14 cellular contexts compared by ENCODE assay signal in genomic region chr1:43971336-43971980, GRCh38. TPM values are rescaled to one million over a fixed set of nuclear protein-coding genes. Genes with fewer than 3 reads are reported as not detected.
A peak's percentile ranks its signal among the peaks of the same experiment; 100 is the strongest.
DNase-seq lines count a peak whose midpoint lies in the region; ATAC-seq and TF ChIP-seq lines count a peak whose summit lies in the region.
"Had no signal": no experiment of that assay in that cellular context is flagged by ENCODE, and none has a peak within 500 bp of the region (broad histone marks: within the 10 kb centered on the region; RNA-seq: fewer than 3 reads in every experiment).

No MANE protein-coding gene starts in this region.

- H3K27me3 Mint-ChIP-seq in activated T-cell treated with anti-CD3 and anti-CD28 coated beads, Interleukin-2, amount 50 U/mL, for 24 hours: no peaks in the 10 kb centered on the region
- H3K27me3 Mint-ChIP-seq in central memory CD8-positive, alpha-beta T cell: no peaks in the 10 kb centered on the region

- peaks cover 38% of the 10 kb centered on the region for H3K79me2 ChIP-seq in MM.1S (ENCODE audit: low read length)

- H3K4me1 ChIP-seq in MM.1S (ENCODE audit: low read length) (peaks cover 27% of the 10 kb centered on the region), gastrocnemius medialis (peaks cover 33 to 52% of the 10 kb centered on the region in 2 donors)

- no peak overlapping the region for H3K4me3 ChIP-seq in MM.1S (ENCODE audit: low read length)
- H3K4me3 ChIP-seq in gastrocnemius medialis: peak overlapping the region in 2 of 4 donors; percentile 86 to 91
- H3K4me3 ChIP-seq in brain microvascular endothelial cell (ENCODE audit: low read depth, low read length): no peak overlapping the region
- H3K4me3 ChIP-seq: upper lobe of right lung had no signal

- peak overlapping the region; percentile 99 for H3K4me2 ChIP-seq in MM.1S (ENCODE audit: low read depth, low read length)

- in situ Hi-C loops in gastrocnemius medialis (cut with MboI; ENCODE audit: low sequenced_read_pairs in 4 of 4): no loop called here
- in situ Hi-C loops in brain microvascular endothelial cell (cut with HindIII; ENCODE audit: low pct_ligation_motif_present, low sequenced_read_pairs): no loop called here

- no peaks in the 10 kb centered on the region for H3K36me3 ChIP-seq in MM.1S (replicated peaks; ENCODE audit: insufficient read depth, low read length)
- H3K36me3 ChIP-seq in gastrocnemius medialis: peaks cover 0 to 31% of the 10 kb centered on the region in 2 donors
- H3K36me3 ChIP-seq in brain microvascular endothelial cell (replicated peaks): peaks cover 4% of the 10 kb centered on the region

- TF ChIP-seq CTCF in MM.1S (IDR thresholded peaks at IDR 0.05; ENCODE audit: low read length) (no peak), gastrocnemius medialis (IDR thresholded peaks at IDR 0.05 in 4 of 5, conservative IDR thresholded peaks at IDR 0.05 in 1 of 5) (no peak), brain microvascular endothelial cell (IDR thresholded peaks at IDR 0.05; ENCODE audit: low read depth, low read length, missing control alignments) (no peak)

- H2AFZ ChIP-seq in MM.1S (ENCODE audit: low read length): no peak overlapping the region

- H3K9me2 ChIP-seq in MM.1S (replicated peaks; ENCODE audit: insufficient read depth, low read length): no peaks in the 10 kb centered on the region

- H3K9me3 ChIP-seq in MM.1S (replicated peaks; ENCODE audit: insufficient read depth, low read length) (no peaks in the 10 kb centered on the region), gastrocnemius medialis (no peaks in the 10 kb centered on the region)
- H3K9me3 ChIP-seq: upper lobe of right lung had no signal

- H3K27ac ChIP-seq in MM.1S (ENCODE audit: low read length): no peak overlapping the region
- peak overlapping the region; percentile 91 to 98 (median 96) for H3K27ac ChIP-seq in gastrocnemius medialis
- no peak overlapping the region for H3K27ac ChIP-seq in brain microvascular endothelial cell
- H3K27ac ChIP-seq: upper lobe of right lung had no signal

- intact Hi-C loops in gastrocnemius medialis (cut with DNase I; ENCODE audit: low total_unique reads): loop anchor here (10.0 kb wide), 1 partner anchor 383 kb away; the partner anchor contains the start of gene ERI3

- H3K27ac Mint-ChIP-seq in activated T-cell treated with anti-CD3 and anti-CD28 coated beads, Interleukin-2, amount 50 U/mL, for 24 hours: no peak overlapping the region
- H3K27ac Mint-ChIP-seq in central memory CD8-positive, alpha-beta T cell (ENCODE audit: low read depth): no peak overlapping the region

- ATAC-seq in central memory CD8-positive, alpha-beta T cell (replicated peaks; ENCODE audit: extremely low read depth, poor library complexity, severe bottlenecking): no peak
- ATAC-seq in gastrocnemius medialis: peak in 1 of 2 donors; percentile 10
- ATAC-seq: upper lobe of right lung had no signal

- H3K4me3 Mint-ChIP-seq in activated T-cell treated with anti-CD3 and anti-CD28 coated beads, Interleukin-2, amount 50 U/mL, for 24 hours: peak overlapping the region; percentile 99
- H3K4me3 Mint-ChIP-seq in central memory CD8-positive, alpha-beta T cell: peak overlapping the region; percentile 80

- H3K9me3 Mint-ChIP-seq in activated T-cell treated with anti-CD3 and anti-CD28 coated beads, Interleukin-2, amount 50 U/mL, for 24 hours: no peaks in the 10 kb centered on the region
- no peaks in the 10 kb centered on the region for H3K9me3 Mint-ChIP-seq in central memory CD8-positive, alpha-beta T cell

- peaks cover 3% of the 10 kb centered on the region; the same call in 1 of the 2 replicates for H4K20me1 ChIP-seq in MM.1S (ENCODE audit: insufficient read depth, low read length)

- H3K27me3 ChIP-seq in MM.1S (replicated peaks; ENCODE audit: insufficient read depth, low read length): no peaks in the 10 kb centered on the region
- H3K27me3 ChIP-seq in gastrocnemius medialis: no peaks in the 10 kb centered on the region
- no peaks in the 10 kb centered on the region for H3K27me3 ChIP-seq in brain microvascular endothelial cell (replicated peaks)
- H3K27me3 ChIP-seq: upper lobe of right lung had no signal

- H3K9ac ChIP-seq in MM.1S (ENCODE audit: low read length): no peak overlapping the region

- H3K36me3 Mint-ChIP-seq in activated T-cell treated with anti-CD3 and anti-CD28 coated beads, Interleukin-2, amount 50 U/mL, for 24 hours (ENCODE audit: low read depth): peaks cover 75% of the 10 kb centered on the region
- H3K36me3 Mint-ChIP-seq in central memory CD8-positive, alpha-beta T cell (ENCODE audit: insufficient read depth): peaks cover 7% of the 10 kb centered on the region

- H3F3A ChIP-seq in MM.1S (ENCODE audit: insufficient read depth, low read length): peaks cover 14% of the 10 kb centered on the region

- TF ChIP-seq POLR2A in gastrocnemius medialis (IDR thresholded peaks at IDR 0.05): no peak

- H3K4me1 Mint-ChIP-seq in activated T-cell treated with anti-CD3 and anti-CD28 coated beads, Interleukin-2, amount 50 U/mL, for 24 hours (ENCODE audit: low read depth): peaks cover 43% of the 10 kb centered on the region
- H3K4me1 Mint-ChIP-seq in central memory CD8-positive, alpha-beta T cell: peaks cover 35% of the 10 kb centered on the region

- DNase-seq in activated T-cell treated with anti-CD3 and anti-CD28 coated beads, Interleukin-2, amount 50 U/mL, for 24 hours: no peak
- DNase-seq in activated T-cell treated with anti-CD3 and anti-CD28 coated beads for 4 hours (no peak), MM.1S (no peak), gastrocnemius medialis (peak; percentile 54 to 89), NCI-H226 (no peak), brain microvascular endothelial cell (no peak)
- no peak for DNase-seq in central memory CD8-positive, alpha-beta T cell (ENCODE audit: low spot score in 2 of 2)
- DNase-seq in stimulated activated naive CD4-positive, alpha-beta T cell treated with Interleukin-2 at 50 U/mL for 16 hours (lab: John Stamatoyannopoulos, UW): no peak
- DNase-seq: effector memory CD4-positive, alpha-beta T cell; KG1; midbrain; NCI-H1694 treated with DMSO at 0.1 percent for 48 hours; NCI-H69; upper lobe of right lung had no signal

RNA-seq across cellular contexts. Expression of gene DPH2, which starts 1.6 kb away (rescaled TPM):
- 10 to 100 TPM; 53.1 to 68.3 (median 55.3) TPM for total RNA-seq in gastrocnemius medialis

RNA-seq across cellular contexts. Expression of gene ATP6V0B, which starts 3.3 kb away (rescaled TPM):
- 100 to 1,000 TPM; 156 to 242 (median 195) TPM for total RNA-seq in gastrocnemius medialis

RNA-seq across cellular contexts. Expression of gene B4GALT2, which starts 7.6 kb away (rescaled TPM):
- 10 to 100 TPM; 63.5 to 97.8 (median 72.1) TPM for total RNA-seq in gastrocnemius medialis

RNA-seq across cellular contexts. Expression of gene CCDC24, which starts 19.9 kb away (rescaled TPM):
- 1 to 10 TPM in 2 of 4 donors, under 1 TPM in 2; 0.73 to 2.9 (median 1.2) TPM for total RNA-seq in gastrocnemius medialis

RNA-seq across cellular contexts. Expression of gene IPO13, which starts 24.7 kb away (rescaled TPM):
- total RNA-seq in gastrocnemius medialis: 100 to 1,000 TPM in 3 of 4 donors, 10 to 100 TPM in 1; 81.9 to 171 (median 105) TPM

Comparison
In these comparisons a context has a peak if more than half of its experiments do, and no peak if none do; other contexts are left out.
1. DNase-seq: peak in gastrocnemius medialis (2 of 2); none in activated T-cell treated with anti-CD3 and anti-CD28 coated beads, Interleukin-2, amount 50 U/mL, for 24 hours (single experiment), activated T-cell treated with anti-CD3 and anti-CD28 coated beads for 4 hours (single experiment), MM.1S (single experiment), central memory CD8-positive, alpha-beta T cell (0 of 2), stimulated activated naive CD4-positive, alpha-beta T cell treated with Interleukin-2 at 50 U/mL for 16 hours (single experiment), NCI-H226 (single experiment) and brain microvascular endothelial cell (single experiment).
2. H3K27ac ChIP-seq: peak in gastrocnemius medialis (4 of 4); none in MM.1S (single experiment) and brain microvascular endothelial cell (single experiment).